ENCODE assay signal across 8 cellular contexts in genomic region chr14:49598182-49598478, GRCh38. TPM values are rescaled to one million over a fixed set of nuclear protein-coding genes. Genes with fewer than 3 reads are reported as not detected.
A peak's percentile ranks its signal among the peaks of the same experiment; 100 is the strongest.
DNase-seq lines count a peak whose midpoint lies in the region; ATAC-seq and TF ChIP-seq lines count a peak whose summit lies in the region.

No MANE protein-coding gene starts in this region.

- H3K9me3 ChIP-seq in Caco-2 (no peaks in the 10 kb centered on the region), HUES48 (ENCODE audit: control insufficient read depth, insufficient read depth, low read length) (no peaks in the 10 kb centered on the region), mammary epithelial cell (replicated peaks; ENCODE audit: insufficient read depth, low read length) (no peaks in the 10 kb centered on the region), lower lobe of right lung (no peaks in the 10 kb centered on the region)

- peak overlapping the region; percentile 91 for H3K27ac ChIP-seq in HUES48 (ENCODE audit: low read depth, low read length)
- H3K27ac ChIP-seq in mammary epithelial cell (ENCODE audit: insufficient read depth, low read depth, low read length): peak overlapping the region; percentile 88
- peak overlapping the region; percentile 97 for H3K27ac ChIP-seq in lower lobe of right lung

- no peaks in the 10 kb centered on the region for H3K9me3 Mint-ChIP-seq in Caco-2 (ENCODE audit: unreplicated experiment)
- H3K9me3 Mint-ChIP-seq in type B pancreatic cell: no peaks in the 10 kb centered on the region

- H3K36me3 ChIP-seq in Caco-2 (ENCODE audit: control insufficient read depth, insufficient read depth, low read length) (no peaks in the 10 kb centered on the region), HUES48 (ENCODE audit: control insufficient read depth, insufficient read depth, low read length) (peaks cover 9% of the 10 kb centered on the region), mammary epithelial cell (ENCODE audit: insufficient read depth, low read length) (peaks cover 2% of the 10 kb centered on the region), lower lobe of right lung (no peaks in the 10 kb centered on the region)

- ATAC-seq in lower lobe of right lung: peak in 1 of 2 donors; percentile 53

- peaks cover 27% of the 10 kb centered on the region for H3K36me3 Mint-ChIP-seq in Caco-2 (ENCODE audit: insufficient read depth, unreplicated experiment)
- H3K36me3 Mint-ChIP-seq in type B pancreatic cell: no peaks in the 10 kb centered on the region

- in situ Hi-C loops in mammary epithelial cell (cut with MboI; ENCODE audit: low sequenced_read_pairs in 2 of 2): no loop called here

- peaks cover 25% of the 10 kb centered on the region for H3K4me1 Mint-ChIP-seq in Caco-2 (ENCODE audit: low read depth, unreplicated experiment)
- peaks cover 18% of the 10 kb centered on the region for H3K4me1 Mint-ChIP-seq in type B pancreatic cell (ENCODE audit: unreplicated experiment)

- H3K4me3 Mint-ChIP-seq in Caco-2 (ENCODE audit: unreplicated experiment): peak overlapping the region; percentile 97
- H3K4me3 Mint-ChIP-seq in type B pancreatic cell: peak overlapping the region; percentile 98

- peaks cover 55% of the 10 kb centered on the region for H3K79me2 ChIP-seq in mammary epithelial cell (ENCODE audit: insufficient read depth, low read length)

- POLR2A ChIA-PET in Caco-2 (lab: Charles Lee): interaction anchor here (1.0 to 1.8 kb wide), 3 partner anchors 12 to 22 kb away, joined by 4 to 12 read pairs (median 9); partner anchors contain the start of genes MGAT2, RPL36AL and RPS29

- no peak for TF ChIP-seq CTCF in Caco-2 (IDR thresholded peaks at IDR 0.05; ENCODE audit: insufficient read depth in 1 of 2, low read depth in 1 of 2, low read length in 1 of 2, severe bottlenecking in 1 of 2, unreplicated experiment in 1 of 2)
- TF ChIP-seq CTCF in mammary epithelial cell (conservative IDR thresholded peaks at IDR 0.05 in 1 of 2, IDR thresholded peaks at IDR 0.05 in 1 of 2; ENCODE audit: extremely low read depth in 1 of 2, insufficient read depth in 1 of 2, low read depth in 1 of 2, low read length in 2 of 2): no peak
- TF ChIP-seq CTCF in lower lobe of right lung (IDR thresholded peaks at IDR 0.05): no peak
- TF ChIP-seq CTCF in type B pancreatic cell (conservative IDR thresholded peaks at IDR 0.05): no peak

- intact Hi-C loops in Caco-2 (cut with micrococcal nuclease; ENCODE audit: unreplicated experiment): loop anchor here (1.0 kb wide), 2 partner anchors 12 to 22 kb away; partner anchors contain the start of genes MGAT2, RPL36AL and RPS29
- intact Hi-C loops in mammary epithelial cell (cut with micrococcal nuclease): loop anchor here (1.0 to 5.0 kb wide), 4 partner anchors 12 to 169 kb away; partner anchors contain the start of genes KLHDC2, MGAT2, RPL36AL and RPS29
- intact Hi-C loops in lower lobe of right lung (cut with DNase I): no loop called here

- CTCF ChIA-PET in Caco-2 (lab: Charles Lee) (interaction anchor here (1.0 kb wide), 1 partner anchor 137 kb away, joined by 3 read pairs; no protein-coding TSS in a partner anchor), mammary epithelial cell (lab: Charles Lee; ENCODE audit: low non-redundant PET) (no interaction called here)

- 0% methylated on average over 14 of the region's 15 CpGs for WGBS in mammary epithelial cell (ENCODE audit: low coverage, missing lambda C conversion rate)

- H3K9ac ChIP-seq in HUES48 (ENCODE audit: low read depth, low read length) (peak overlapping the region; percentile 95), mammary epithelial cell (ENCODE audit: insufficient read depth, low read length) (peak overlapping the region; percentile 99)

- H3K27ac Mint-ChIP-seq in Caco-2 (ENCODE audit: unreplicated experiment) (peak overlapping the region; percentile 97), type B pancreatic cell (peak overlapping the region; percentile 99)

- no peaks in the 10 kb centered on the region for H4K20me1 ChIP-seq in mammary epithelial cell (ENCODE audit: insufficient read depth, low read length)

- dilution Hi-C loops in mammary epithelial cell (cut with HindIII; ENCODE audit: low sequenced_read_pairs): no loop called here

- BruUV-seq in Caco-2 (replicated peaks; lab: Mats Ljungman, UMichigan) (no TSS peak), mammary epithelial cell (replicated peaks; lab: Mats Ljungman, UMichigan) (no TSS peak)

- H3K4me2 ChIP-seq in mammary epithelial cell (ENCODE audit: insufficient read depth, low read depth, low read length): peak overlapping the region; percentile 75

- H3K4me3 ChIP-seq in Caco-2 (ENCODE audit: low read depth, low read length) (peak overlapping the region; percentile 78), HUES48 (ENCODE audit: low read depth, low read length) (peak overlapping the region; percentile 98), mammary epithelial cell (replicated peaks in 1 of 3; ENCODE audit: insufficient read depth in 1 of 3, low read depth in 2 of 3, low read length in 3 of 3) (peak overlapping the region; percentile 65 to 87 (median 79)), lower lobe of right lung (peak overlapping the region; percentile 98)

- DNase-seq in Caco-2: no peak
- no peak for DNase-seq in mammary epithelial cell
- DNase-seq in lower lobe of right lung: no peak
- no peak for DNase-seq in type B pancreatic cell (ENCODE audit: extremely low spot score, unreplicated experiment)
- DNase-seq in kidney glomerular epithelial cell (lab: John Stamatoyannopoulos, UW): no peak
- DNase-seq in inferior parietal cortex (ENCODE audit: extremely low spot score): no peak
- DNase-seq in H4 (ENCODE audit: low spot score): no peak

- no peaks in the 10 kb centered on the region for H3K27me3 ChIP-seq in Caco-2 (replicated peaks; ENCODE audit: control insufficient read depth, insufficient read depth, low read length)
- H3K27me3 ChIP-seq in HUES48 (ENCODE audit: control insufficient read depth, insufficient read depth, low read length): no peaks in the 10 kb centered on the region
- H3K27me3 ChIP-seq in mammary epithelial cell (ENCODE audit: insufficient read depth, low read length): no peaks in the 10 kb centered on the region
- no peaks in the 10 kb centered on the region for H3K27me3 ChIP-seq in lower lobe of right lung (ENCODE audit: low read depth)

- no peaks in the 10 kb centered on the region for H3K27me3 Mint-ChIP-seq in Caco-2 (ENCODE audit: insufficient read depth, unreplicated experiment)
- no peaks in the 10 kb centered on the region for H3K27me3 Mint-ChIP-seq in type B pancreatic cell

- peaks cover 24% of the 10 kb centered on the region for H3K4me1 ChIP-seq in Caco-2
- H3K4me1 ChIP-seq in HUES48 (ENCODE audit: control insufficient read depth, insufficient read depth, low read length): no peaks in the 10 kb centered on the region
- H3K4me1 ChIP-seq in mammary epithelial cell (ENCODE audit: insufficient read depth, low read length): peaks cover 3% of the 10 kb centered on the region
- peaks cover 16% of the 10 kb centered on the region for H3K4me1 ChIP-seq in lower lobe of right lung

- H2AFZ ChIP-seq in mammary epithelial cell (ENCODE audit: low read depth, low read length): peak overlapping the region; percentile 89

RNA-seq across cellular contexts. Expression of gene LRR1, which starts 0.6 kb away (rescaled TPM):
- total RNA-seq in Caco-2 (2022) (32.0 and 34.8 TPM in 2 replicates), mammary epithelial cell (10 to 100 TPM in 1 of 2 donors, 1 to 10 TPM in 1; 8.3 to 20.7 TPM), lower lobe of right lung (9.0 TPM), type B pancreatic cell (ENCODE audit: low replicate concordance) (12.5 and 20.1 TPM in 2 replicates)
- 18.0 TPM for polyA plus RNA-seq in mammary epithelial cell
- 14.0 TPM for polyA minus RNA-seq in mammary epithelial cell
- 34.7 and 53.2 TPM in 2 replicates for total RNA-seq in H4 (2014; rRNA removed; shearing (Covaris generic))

RNA-seq across cellular contexts. Expression of gene RPS29, which starts 11.9 kb away (rescaled TPM):
- total RNA-seq in Caco-2 (2022) (1,677 and 1,733 TPM in 2 replicates), mammary epithelial cell (1,000 to 10,000 TPM; 1,150 to 1,610 TPM), lower lobe of right lung (1,209 TPM), type B pancreatic cell (ENCODE audit: low replicate concordance) (1,493 and 1,875 TPM in 2 replicates)
- polyA plus RNA-seq in mammary epithelial cell: 8,703 TPM
- polyA minus RNA-seq in mammary epithelial cell: 952 TPM
- total RNA-seq in H4 (2014; rRNA removed; shearing (Covaris generic)): 6,941 and 8,566 TPM in 2 replicates

RNA-seq across cellular contexts. Expression of gene RPL36AL, which starts 22.3 kb away (rescaled TPM):
- total RNA-seq in Caco-2 (2022) (181 and 191 TPM in 2 replicates), mammary epithelial cell (100 to 1,000 TPM in 1 of 2 donors, 10 to 100 TPM in 1; 78.7 to 214 TPM), lower lobe of right lung (153 TPM), type B pancreatic cell (ENCODE audit: low replicate concordance) (134 and 156 TPM in 2 replicates)
- 372 TPM for polyA plus RNA-seq in mammary epithelial cell
- polyA minus RNA-seq in mammary epithelial cell: 49.3 TPM
- total RNA-seq in H4 (2014; rRNA removed; shearing (Covaris generic)): 316 and 358 TPM in 2 replicates

RNA-seq across cellular contexts. Expression of gene MGAT2, which starts 22.5 kb away (rescaled TPM):
- 42.1 and 47.5 TPM in 2 replicates for total RNA-seq in Caco-2 (2022)
- total RNA-seq in mammary epithelial cell: 10 to 100 TPM; 40.5 to 41.8 TPM
- polyA plus RNA-seq in mammary epithelial cell: 27.0 TPM
- 34.5 TPM for polyA minus RNA-seq in mammary epithelial cell
- 24.1 TPM for total RNA-seq in lower lobe of right lung
- total RNA-seq in type B pancreatic cell (ENCODE audit: low replicate concordance): 25.6 and 27.0 TPM in 2 replicates
- 63.2 and 67.8 TPM in 2 replicates for total RNA-seq in H4 (2014; rRNA removed; shearing (Covaris generic))

RNA-seq across cellular contexts. Expression of gene DNAAF2, which starts 36.9 kb away (rescaled TPM):
- total RNA-seq in Caco-2 (2022): 11.4 and 11.5 TPM in 2 replicates
- total RNA-seq in mammary epithelial cell: 10 to 100 TPM in 1 of 2 donors, 1 to 10 TPM in 1; 7.9 to 10.5 TPM
- 6.0 TPM for polyA plus RNA-seq in mammary epithelial cell
- 2.2 TPM for polyA minus RNA-seq in mammary epithelial cell
- total RNA-seq in lower lobe of right lung: 6.8 TPM
- total RNA-seq in type B pancreatic cell (ENCODE audit: low replicate concordance): 14.8 and 16.5 TPM in 2 replicates
- total RNA-seq in H4 (2014; rRNA removed; shearing (Covaris generic)): 13.3 and 15.1 TPM in 2 replicates
